Comparison of ENCODE assay signal across 1 cellular context in genomic region chr2:223043164-223043941, GRCh38.
TF ChIP-seq lines count a peak whose summit lies in the region.

No MANE protein-coding gene starts in this region.

TF ChIP-seq in K562, 482 proteins besides CTCF, POLR2A, EP300 and RAD21 (continued from another document):
- TF ChIP-seq MGA (IDR thresholded peaks at IDR 0.05) (peak; percentile 65), STAG1 (CRISPR knock-in tag; IDR thresholded peaks at IDR 0.05; ENCODE audit: borderline replicate concordance) (no peak), CC2D1A (IDR thresholded peaks at IDR 0.05) (no peak), NEUROD1 (IDR thresholded peaks at IDR 0.05; ENCODE audit: borderline replicate concordance, low read depth, low read length, partially characterized antibody) (no peak), SMAD2 (IDR thresholded peaks at IDR 0.05; ENCODE audit: low read depth, low read length) (no peak), HES1 (IDR thresholded peaks at IDR 0.05; ENCODE audit: low read depth) (no peak), STAT5B (CRISPR knock-in tag; IDR thresholded peaks at IDR 0.05) (no peak), SMARCA4 (IDR thresholded peaks at IDR 0.05) (no peak), RBM22 (IDR thresholded peaks at IDR 0.05; ENCODE audit: low read depth, low read length, poor library complexity, severe bottlenecking) (no peak), GABPA (tag; conservative IDR thresholded peaks at IDR 0.05; ENCODE audit: low read depth) (peak; percentile 35), MECOM (CRISPR knock-in tag; IDR thresholded peaks at IDR 0.05) (no peak), ZBTB11 (CRISPR knock-in tag; IDR thresholded peaks at IDR 0.05) (no peak), PCBP2 (IDR thresholded peaks at IDR 0.05; ENCODE audit: low read depth, low read length, poor library complexity, severe bottlenecking) (no peak), ZNF561 (CRISPR knock-in tag; conservative IDR thresholded peaks at IDR 0.05) (no peak), ZNF584 (CRISPR knock-in tag; IDR thresholded peaks at IDR 0.05; ENCODE audit: low read depth) (0 out of 2 replicates have a peak, but pooled peaks have one; percentile 10), ZNF311 (CRISPR knock-in tag; IDR thresholded peaks at IDR 0.05) (0 out of 2 replicates have a peak, but pooled peaks have one; percentile 16), ZBTB8A (IDR thresholded peaks at IDR 0.05; ENCODE audit: partially characterized antibody) (no peak), NR4A1 (CRISPR knock-in tag; IDR thresholded peaks at IDR 0.05) (no peak), NR4A1 (tag; IDR thresholded peaks at IDR 0.05) (peak; percentile 82), CREB3L1 (IDR thresholded peaks at IDR 0.05; ENCODE audit: borderline replicate concordance, low read depth) (no peak), REST (CRISPR knock-in tag; IDR thresholded peaks at IDR 0.05; ENCODE audit: low read depth) (no peak), ZNF592 (IDR thresholded peaks at IDR 0.05) (peak; percentile 31)
TF ChIP-seq in K562: peak in this region for 12.
